In the genomic region with DNA sequence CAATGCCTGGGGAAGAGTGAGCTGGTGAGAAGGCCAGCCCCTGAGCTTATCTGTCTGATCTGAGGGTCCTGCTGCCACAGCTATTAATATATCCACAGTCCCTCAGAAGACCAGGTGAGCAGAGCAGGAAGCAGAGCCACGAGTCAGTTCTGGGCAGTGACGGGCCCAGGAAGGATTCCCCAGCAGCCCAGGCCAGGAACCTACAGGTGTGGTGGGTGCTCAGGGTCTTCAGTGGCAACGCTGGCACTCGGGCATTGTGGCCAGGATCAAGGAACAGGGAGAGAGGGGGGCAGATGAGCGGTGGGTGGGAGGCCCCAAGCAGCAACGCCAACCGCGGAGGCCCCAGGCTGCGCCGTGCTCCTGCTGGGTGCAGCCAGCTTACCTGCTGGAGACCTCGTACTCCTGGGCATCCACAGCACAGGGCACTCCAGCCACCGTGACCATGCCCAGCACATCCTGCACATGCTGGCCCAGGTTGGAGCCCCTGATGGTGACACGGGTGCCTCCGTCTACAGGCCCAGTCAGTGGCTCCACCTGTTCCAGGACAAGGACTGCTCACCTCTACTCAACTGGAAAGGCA, we compare ENCODE assay signal across 24 cellular contexts. TPM values are rescaled to one million over a fixed set of nuclear protein-coding genes. Genes with fewer than 3 reads are reported as not detected.
DNase-seq lines count a peak whose midpoint lies in the region; ATAC-seq and TF ChIP-seq lines count a peak whose summit lies in the region.
"Had no signal": no experiment of that assay in that cellular context is flagged by ENCODE, and none has a peak within 500 bp of the region (broad histone marks: within the 10 kb centered on the region; RNA-seq: fewer than 3 reads in every experiment).

No MANE protein-coding gene starts in this region.

- H3K27ac Mint-ChIP-seq in neural crest cell (ENCODE audit: unreplicated experiment) = peak overlapping the region; percentile 62
- H3K27ac Mint-ChIP-seq in immature natural killer cell = no peak overlapping the region
- H3K27ac Mint-ChIP-seq: CD14-positive monocyte; CD4-positive, alpha-beta T cell had no signal

- H3K27me3 ChIP-seq in right cardiac atrium (ENCODE audit: control insufficient read depth, insufficient read depth) = no peaks in the 10 kb centered on the region
- no peaks in the 10 kb centered on the region for H3K27me3 ChIP-seq in right atrium auricular region
- H3K27me3 ChIP-seq in psoas muscle (ENCODE audit: insufficient read depth in 3 of 3, low read length in 2 of 3) = peaks cover 0 to 9% (median 0%) of the 10 kb centered on the region in 3 donors
- H3K27me3 ChIP-seq in dorsolateral prefrontal cortex = no peaks in the 10 kb centered on the region
- H3K27me3 ChIP-seq: BE2C; BLaER1 treated with 17β-estradiol and CSF1 and Interleukin-3, amounts not matched to agents 10 nM and 100 nM had no signal

- H3K36me3 ChIP-seq in right atrium auricular region (peaks cover 65% of the 10 kb centered on the region), psoas muscle (ENCODE audit: insufficient read depth in 1 of 2, low read depth in 1 of 2) (no peaks in the 10 kb centered on the region)
- H3K36me3 ChIP-seq: BE2C had no signal

- TF ChIP-seq CTCF in right atrium auricular region (IDR thresholded peaks at IDR 0.05) (no peak), RWPE1 (conservative IDR thresholded peaks at IDR 0.05; ENCODE audit: low read depth) (no peak), neural crest cell (conservative IDR thresholded peaks at IDR 0.05) (no peak), psoas muscle (IDR thresholded peaks at IDR 0.05) (no peak), dorsolateral prefrontal cortex (IDR thresholded peaks at IDR 0.05 in 54 of 56, conservative IDR thresholded peaks at IDR 0.05 in 2 of 56; ENCODE audit: low read depth in 1 of 56, partially characterized antibody in 56 of 56) (no peak), GM13976 (IDR thresholded peaks at IDR 0.05; ENCODE audit: borderline replicate concordance, control extremely low read depth, extremely low read depth, insufficient read depth, missing control alignments) (no peak)

- no peaks in the 10 kb centered on the region for H3K9me3 Mint-ChIP-seq in neural crest cell
- H3K9me3 Mint-ChIP-seq in immature natural killer cell = no peaks in the 10 kb centered on the region
- H3K9me3 Mint-ChIP-seq: CD4-positive, alpha-beta T cell; CD8-positive, alpha-beta memory T cell had no signal

- DNase-seq in right cardiac atrium (peak in 2 of 3 donors; percentile 40 to 50), right atrium auricular region (ENCODE audit: low spot score) (no peak), RWPE1 (ENCODE audit: low spot score) (no peak), neural crest cell (ENCODE audit: low read depth, low spot score) (no peak), psoas muscle (peak; percentile 3 to 39), dorsolateral prefrontal cortex (no peak), GM13976 (ENCODE audit: low spot score) (no peak), immature natural killer cell (no peak)
- DNase-seq: 8988T; ACHN; AML-193; BE2C; CD4-positive, alpha-beta T cell; CD8-positive, alpha-beta memory T cell; DMS 273 treated with DMSO at 0.1 percent for 48 hours; DMS79; EL; GF-D8; GM23248; H7; HCEC 1CT had no signal

- H3K27me3 Mint-ChIP-seq in neural crest cell (ENCODE audit: low read depth) (no peaks in the 10 kb centered on the region), immature natural killer cell (ENCODE audit: low read depth in 3 of 3) (peaks cover under 1 to 3% (median 1%) of the 10 kb centered on the region in 3 donors)
- H3K27me3 Mint-ChIP-seq: CD4-positive, alpha-beta T cell; CD8-positive, alpha-beta memory T cell had no signal

- H3K9me3 ChIP-seq in right cardiac atrium (ENCODE audit: control insufficient read depth, low read length) = no peaks in the 10 kb centered on the region
- H3K9me3 ChIP-seq in right atrium auricular region = no peaks in the 10 kb centered on the region
- H3K9me3 ChIP-seq in psoas muscle = no peaks in the 10 kb centered on the region
- H3K9me3 ChIP-seq: A549; BE2C; BLaER1 treated with 17β-estradiol and CSF1 and Interleukin-3, amounts not matched to agents 10 nM and 100 nM had no signal

- H3K4me1 ChIP-seq in right cardiac atrium (ENCODE audit: control insufficient read depth, insufficient read depth, low read length) (no peaks in the 10 kb centered on the region), right atrium auricular region (peaks cover 0 to 21% of the 10 kb centered on the region in 2 donors), psoas muscle (no peaks in the 10 kb centered on the region)
- H3K4me1 ChIP-seq: A549, BE2C had no signal

- H3K4me3 ChIP-seq in right cardiac atrium (ENCODE audit: low read length) = no peak overlapping the region
- no peak overlapping the region for H3K4me3 ChIP-seq in right atrium auricular region
- H3K4me3 ChIP-seq in psoas muscle = no peak overlapping the region
- H3K4me3 ChIP-seq in dorsolateral prefrontal cortex = no peak overlapping the region
- H3K4me3 ChIP-seq: A549; BLaER1 treated with 17β-estradiol and CSF1 and Interleukin-3, amounts not matched to agents 10 nM and 100 nM; GM23248 had no signal

- POLR2A ChIA-PET in RWPE1 (lab: Yijun Ruan, JAX; ENCODE audit: low non-redundant PET) = interaction anchor here (0.6 kb wide), 1 partner anchor 18 kb away, joined by 3 read pairs; no protein-coding TSS in a partner anchor

- H3K36me3 Mint-ChIP-seq in neural crest cell (ENCODE audit: low read depth) (peaks cover 2% of the 10 kb centered on the region), immature natural killer cell (no peaks in the 10 kb centered on the region)
- H3K36me3 Mint-ChIP-seq: CD14-positive monocyte; CD8-positive, alpha-beta memory T cell had no signal

- in situ Hi-C loops in GM13976 (cut with MboI; ENCODE audit: low sequenced_read_pairs, unreplicated experiment) = no loop called here

- intact Hi-C loops in right cardiac atrium (cut with DNase I) = no loop called here
- intact Hi-C loops in psoas muscle (cut with DNase I) = no loop called here
- intact Hi-C loops in dorsolateral prefrontal cortex (cut with DNase I) = no loop called here

- ATAC-seq in right cardiac atrium (no peak), psoas muscle (no peak)
- ATAC-seq: A549 had no signal

- H3K4me1 Mint-ChIP-seq in neural crest cell (no peaks in the 10 kb centered on the region), immature natural killer cell (no peaks in the 10 kb centered on the region)
- H3K4me1 Mint-ChIP-seq: CD14-positive monocyte; CD8-positive, alpha-beta memory T cell had no signal

- H3K27ac ChIP-seq in right cardiac atrium (ENCODE audit: low read length) (no peak overlapping the region), right atrium auricular region (no peak overlapping the region), RWPE1 (peak overlapping the region; percentile 99), psoas muscle (no peak overlapping the region), dorsolateral prefrontal cortex (peak overlapping the region in 7 of 59 donors; percentile 12 to 31 (median 26))
- H3K27ac ChIP-seq: A549; BLaER1 treated with 17β-estradiol and CSF1 and Interleukin-3, amounts not matched to agents 10 nM and 100 nM; GM23248 had no signal

- 93% methylated on average over 14 of the region's 14 CpGs for WGBS in right cardiac atrium
- WGBS in psoas muscle, 3 donors = 91 to 94% (median 92%) methylated on average over 14 of the region's 14 CpGs

- CTCF ChIA-PET in RWPE1 (lab: Yijun Ruan, JAX) = no interaction called here

- H3K4me3 Mint-ChIP-seq in neural crest cell (no peak overlapping the region), immature natural killer cell (no peak overlapping the region)
- H3K4me3 Mint-ChIP-seq: CD14-positive monocyte; CD4-positive, alpha-beta T cell; CD8-positive, alpha-beta memory T cell had no signal

RNA-seq across cellular contexts. Expression of gene PLXNB1, which starts 12.3 kb away (rescaled TPM):
- total RNA-seq in right cardiac atrium = 10 to 100 TPM; 49.4 to 84.5 (median 55.0) TPM
- polyA plus RNA-seq in right cardiac atrium = 52.7 TPM
- total RNA-seq in right atrium auricular region = 10 to 100 TPM; 69.4 to 73.0 TPM
- 161 and 180 TPM in 2 replicates for total RNA-seq in neural crest cell
- total RNA-seq in psoas muscle = 1 to 10 TPM; 2.5 to 3.9 (median 2.8) TPM
- polyA plus RNA-seq in psoas muscle = 1 to 10 TPM; 2.3 to 6.1 (median 2.5) TPM
- 100 to 1,000 TPM in 116 of 120 experiments, 10 to 100 TPM in 4; 88.5 to 492 (median 177) TPM for total RNA-seq in dorsolateral prefrontal cortex
- under 1 TPM in 2 of 3 donors, not detected in 1; 0.11 to 0.19 TPM for polyA plus RNA-seq in immature natural killer cell

RNA-seq across cellular contexts. Expression of gene CCDC51, which starts 22.3 kb away (rescaled TPM):
- total RNA-seq in right cardiac atrium = 10 to 100 TPM in 3 of 4 donors, 1 to 10 TPM in 1; 8.7 to 11.5 (median 11.1) TPM
- 11.2 TPM for polyA plus RNA-seq in right cardiac atrium
- 1 to 10 TPM; 8.4 to 9.2 TPM for total RNA-seq in right atrium auricular region
- 12.4 TPM in 2 replicates for total RNA-seq in neural crest cell
- 1 to 10 TPM; 5.3 to 9.5 (median 5.4) TPM for total RNA-seq in psoas muscle
- polyA plus RNA-seq in psoas muscle = 10 to 100 TPM in 2 of 3 donors, 1 to 10 TPM in 1; 7.7 to 19.6 (median 16.5) TPM
- 10 to 100 TPM in 60 of 120 experiments, 1 to 10 TPM in 60; 5.5 to 17.7 (median 10.0) TPM for total RNA-seq in dorsolateral prefrontal cortex
- 10 to 100 TPM; 10.2 to 16.3 (median 10.6) TPM for polyA plus RNA-seq in immature natural killer cell

RNA-seq across cellular contexts. Expression of gene TMA7, which starts 22.4 kb away (rescaled TPM):
- 100 to 1,000 TPM; 187 to 270 (median 216) TPM for total RNA-seq in right cardiac atrium
- 526 TPM for polyA plus RNA-seq in right cardiac atrium
- total RNA-seq in right atrium auricular region = 100 to 1,000 TPM; 194 to 286 TPM
- total RNA-seq in neural crest cell = 309 and 318 TPM in 2 replicates
- total RNA-seq in psoas muscle = 100 to 1,000 TPM; 156 to 218 (median 185) TPM
- polyA plus RNA-seq in psoas muscle = 100 to 1,000 TPM; 295 to 342 (median 332) TPM
- total RNA-seq in dorsolateral prefrontal cortex = 100 to 1,000 TPM; 127 to 251 (median 193) TPM
- polyA plus RNA-seq in immature natural killer cell = 1,000 to 10,000 TPM in 1 of 3 donors, 100 to 1,000 TPM in 2; 593 to 1,259 (median 677) TPM

RNA-seq across cellular contexts. Expression of gene ATRIP, which starts 28.9 kb away (rescaled TPM):
- 1 to 10 TPM; 4.0 to 5.2 (median 4.3) TPM for total RNA-seq in right cardiac atrium
- polyA plus RNA-seq in right cardiac atrium = 3.5 TPM
- total RNA-seq in right atrium auricular region = 1 to 10 TPM; 2.0 to 3.1 TPM
- 21.8 and 22.1 TPM in 2 replicates for total RNA-seq in neural crest cell
- 1 to 10 TPM; 4.4 to 5.6 (median 5.2) TPM for total RNA-seq in psoas muscle
- 1 to 10 TPM; 3.7 to 4.5 (median 3.9) TPM for polyA plus RNA-seq in psoas muscle
- 10 to 100 TPM in 5 of 120 experiments, 1 to 10 TPM in 115; 3.5 to 10.4 (median 6.0) TPM for total RNA-seq in dorsolateral prefrontal cortex
- polyA plus RNA-seq in immature natural killer cell = 10 to 100 TPM in 1 of 3 donors, 1 to 10 TPM in 2; 6.4 to 12.6 (median 6.6) TPM

RNA-seq across cellular contexts. Expression of gene FBXW12, which starts 45.6 kb away (rescaled TPM):
- total RNA-seq in right cardiac atrium (not detected), right atrium auricular region (not detected), neural crest cell (0.44 and 0.68 TPM in 2 replicates), psoas muscle (not detected), dorsolateral prefrontal cortex (1 to 10 TPM in 107 of 120 experiments, under 1 TPM in 13; 0.40 to 4.1 (median 1.8) TPM)
- polyA plus RNA-seq in right cardiac atrium (not detected), psoas muscle (under 1 TPM in 1 of 3 donors, not detected in 2; 0.01 TPM), immature natural killer cell (not detected)
- total RNA-seq: CD4-positive, alpha-beta T cell; CD8-positive, alpha-beta memory T cell; GM23248 had no signal
- polyA plus RNA-seq: A549; CD14-positive monocyte; CD8-positive, alpha-beta memory T cell; GM23248 had no signal

Comparison
In these comparisons a context has a peak if more than half of its experiments do, and no peak if none do; other contexts are left out.
1. DNase-seq: peak in right cardiac atrium (2 of 3) and psoas muscle (2 of 2); none in right atrium auricular region (single experiment), RWPE1 (single experiment), neural crest cell (single experiment), dorsolateral prefrontal cortex (0 of 10), GM13976 (single experiment) and immature natural killer cell (0 of 3).
2. RNA of gene PLXNB1, which starts 12.3 kb away (total RNA-seq): 161 to 180 TPM in neural crest cell, 88.5 to 492 TPM in dorsolateral prefrontal cortex, 69.4 to 73.0 TPM in right atrium auricular region and 49.4 to 84.5 TPM in right cardiac atrium; 2.5 to 3.9 TPM in psoas muscle; every median in the first group is over 10 times any median in the second.